In the genomic region with DNA sequence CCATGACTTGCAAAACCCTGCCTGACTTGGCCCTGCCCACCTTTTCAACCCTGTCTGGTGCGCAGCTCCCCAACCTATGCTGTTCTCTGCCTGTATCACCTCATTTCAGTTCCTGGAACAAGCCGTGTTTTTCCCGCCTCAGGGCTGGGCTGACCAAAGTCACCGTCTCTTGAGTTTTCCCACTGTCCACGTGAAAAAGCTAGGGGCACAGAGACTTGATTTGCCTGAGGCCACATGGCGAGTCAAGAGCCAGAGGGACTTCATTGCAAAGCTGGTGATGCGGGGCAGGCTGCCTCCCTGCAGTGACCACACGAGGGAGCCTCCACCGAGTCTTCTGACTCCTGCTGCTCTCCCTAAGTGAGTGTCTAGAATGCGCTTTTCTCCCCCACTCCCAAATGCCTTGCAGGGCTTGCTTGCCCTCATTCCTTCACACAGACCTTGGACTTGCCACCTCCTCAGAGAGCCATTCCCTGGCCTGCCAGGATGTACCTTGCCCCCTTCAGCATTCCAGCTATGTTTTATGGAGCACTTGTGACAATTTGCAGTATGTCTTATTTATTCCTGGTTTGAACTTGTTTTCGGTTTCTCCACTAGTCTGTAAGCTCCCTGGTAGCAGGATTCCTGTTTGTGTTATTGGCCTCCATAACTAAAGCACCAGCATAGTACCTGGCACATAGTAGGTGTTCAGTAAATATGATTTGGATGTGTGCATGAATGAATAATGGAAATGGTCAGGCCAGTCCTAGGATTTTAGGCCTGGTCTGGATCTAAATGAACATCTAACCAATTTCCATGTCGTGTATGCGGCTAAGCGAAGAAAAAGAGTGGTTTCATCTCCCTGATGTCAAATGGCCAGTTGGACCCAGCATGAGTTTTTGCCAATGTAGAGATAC, we compare ENCODE assay signal across 8 cellular contexts.
A peak's percentile ranks its signal among the peaks of the same experiment; 100 is the strongest.
DNase-seq lines count a peak whose midpoint lies in the region; ATAC-seq and TF ChIP-seq lines count a peak whose summit lies in the region.

No MANE protein-coding gene starts in this region.

- H3K36me3 ChIP-seq in NT2/D1 (ENCODE audit: insufficient read depth, insufficient read length, low read length) = no peaks in the 10 kb centered on the region
- no peaks in the 10 kb centered on the region for H3K36me3 ChIP-seq in iPS DF 6.9 (ENCODE audit: control insufficient read depth, insufficient read depth, low read length)

- DNase-seq in DMS 273 (lab: John Stamatoyannopoulos, UW; ENCODE audit: unreplicated experiment) (peak; percentile 89), HCEC 1CT (peak; percentile 64), NT2/D1 (ENCODE audit: low read depth, low spot score) (peak; percentile 71), astrocyte of the spinal cord (ENCODE audit: low read depth, low spot score) (peak; percentile 62), iPS DF 6.9 (ENCODE audit: low read depth, low spot score) (peak; percentile 72)
- DNase-seq in stimulated activated CD4-positive, alpha-beta T cell treated with anti-CD3 and anti-CD28 coated beads, Interleukin-12 subunit alpha, Interleukin-12 subunit beta, amount 100 ng/mL, for 48 hours (ENCODE audit: low read depth in 2 of 3, low spot score in 1 of 3) = peak in 2 of 3 donors; percentile 4 to 5

- in situ Hi-C loops in astrocyte of the spinal cord (cut with HindIII; ENCODE audit: low sequenced_read_pairs) = no loop called here

- H3K27me3 ChIP-seq in NT2/D1 (ENCODE audit: insufficient read depth, insufficient read length) (no peaks in the 10 kb centered on the region), iPS DF 6.9 (ENCODE audit: control insufficient read depth, insufficient read depth, low read length) (no peaks in the 10 kb centered on the region)

- peaks cover 2% of the 10 kb centered on the region for H3K4me1 ChIP-seq in NT2/D1 (ENCODE audit: insufficient read depth, insufficient read length)
- H3K4me1 ChIP-seq in iPS DF 6.9 (ENCODE audit: control insufficient read depth, insufficient read depth, low read length) = no peaks in the 10 kb centered on the region

- H3K4me3 ChIP-seq in NT2/D1 (ENCODE audit: insufficient read length, low read depth) (no peak overlapping the region), astrocyte of the spinal cord (ENCODE audit: low read depth, low read length) (no peak overlapping the region), iPS DF 6.9 (ENCODE audit: low read length) (no peak overlapping the region)

- no peak overlapping the region for H3K27ac ChIP-seq in iPS DF 6.9 (ENCODE audit: low read length)

- no peak overlapping the region for H3K9ac ChIP-seq in NT2/D1 (ENCODE audit: insufficient read length, low read depth)

- peak; percentile 90 for TF ChIP-seq CTCF in astrocyte of the spinal cord (IDR thresholded peaks at IDR 0.05; ENCODE audit: low read depth, low read length)

- no peak for ATAC-seq in GM19455 (IDR thresholded peaks at IDR 0.05; ENCODE audit: unreplicated experiment)
- ATAC-seq in GM18519 (IDR thresholded peaks at IDR 0.05; ENCODE audit: low FRiP score, unreplicated experiment) = no peak

- H3K9me3 ChIP-seq in NT2/D1 (ENCODE audit: insufficient read depth, low read length) (no peaks in the 10 kb centered on the region), iPS DF 6.9 (ENCODE audit: control insufficient read depth, insufficient read depth, low read length) (no peaks in the 10 kb centered on the region)

- no CpG with 5 or more reads among the region's 14 CpGs for WGBS in iPS DF 6.9 (ENCODE audit: insufficient coverage, insufficient read length)

Comparison
In these comparisons a context has a peak if more than half of its experiments do, and no peak if none do; other contexts are left out.
1. DNase-seq: peak in every context shown above with its lines; median percentile 89 in DMS 273; 72 in iPS DF 6.9; 71 in NT2/D1; 64 in HCEC 1CT; 62 in astrocyte of the spinal cord; 4 in stimulated activated CD4-positive, alpha-beta T cell treated with anti-CD3 and anti-CD28 coated beads, Interleukin-12 subunit alpha, Interleukin-12 subunit beta, amount 100 ng/mL, for 48 hours.